In the genomic region with DNA sequence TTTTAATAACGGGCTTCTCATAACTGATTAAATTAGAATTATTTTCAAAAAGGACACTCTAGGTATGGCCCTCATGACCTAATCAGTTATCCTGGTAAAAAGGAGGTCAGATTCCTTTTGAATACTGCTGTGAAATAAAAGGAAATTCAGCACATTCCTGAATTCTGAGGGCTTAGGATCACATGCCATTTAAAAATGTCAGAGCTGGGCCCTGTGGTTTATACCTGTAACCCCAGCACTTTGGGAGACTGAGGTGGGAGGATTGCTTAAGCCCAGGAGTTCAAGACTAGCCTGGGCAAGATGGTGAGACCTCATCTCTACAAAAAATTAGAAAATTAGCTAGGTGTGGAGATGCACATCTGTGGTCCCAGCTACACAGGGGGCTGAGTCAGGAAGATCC, we compare ENCODE assay signal across 1 cellular context.
TF ChIP-seq lines count a peak whose summit lies in the region.

No MANE protein-coding gene starts in this region.

TF ChIP-seq in SK-N-SH treated with all-trans-retinoic acid at 6 μM for 48 hours, 23 proteins besides CTCF, POLR2A, EP300 and RAD21 (continued from another document):
- TF ChIP-seq TSHZ2 (CRISPR knock-in tag; IDR thresholded peaks at IDR 0.05) (no peak), CSRNP3 (CRISPR knock-in tag; IDR thresholded peaks at IDR 0.05) (no peak), ZNF565 (CRISPR knock-in tag; conservative IDR thresholded peaks at IDR 0.05; ENCODE audit: low read depth) (no peak), ZFP30 (CRISPR knock-in tag; IDR thresholded peaks at IDR 0.05) (no peak), GLIS3 (CRISPR knock-in tag; IDR thresholded peaks at IDR 0.05) (no peak)
- TF ChIP-seq, protein P1, sequence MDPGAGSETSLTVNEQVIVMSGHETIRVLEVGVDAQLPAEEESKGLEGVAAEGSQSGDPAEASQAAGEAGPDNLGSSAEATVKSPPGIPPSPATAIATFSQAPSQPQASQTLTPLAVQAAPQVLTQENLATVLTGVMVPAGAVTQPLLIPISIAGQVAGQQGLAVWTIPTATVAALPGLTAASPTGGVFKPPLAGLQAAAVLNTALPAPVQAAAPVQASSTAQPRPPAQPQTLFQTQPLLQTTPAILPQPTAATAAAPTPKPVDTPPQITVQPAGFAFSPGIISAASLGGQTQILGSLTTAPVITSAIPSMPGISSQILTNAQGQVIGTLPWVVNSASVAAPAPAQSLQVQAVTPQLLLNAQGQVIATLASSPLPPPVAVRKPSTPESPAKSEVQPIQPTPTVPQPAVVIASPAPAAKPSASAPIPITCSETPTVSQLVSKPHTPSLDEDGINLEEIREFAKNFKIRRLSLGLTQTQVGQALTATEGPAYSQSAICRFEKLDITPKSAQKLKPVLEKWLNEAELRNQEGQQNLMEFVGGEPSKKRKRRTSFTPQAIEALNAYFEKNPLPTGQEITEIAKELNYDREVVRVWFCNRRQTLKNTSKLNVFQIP (CRISPR knock-in tag; IDR thresholded peaks at IDR 0.05; ENCODE audit: borderline replicate concordance, low read depth): no peak
TF ChIP-seq in SK-N-SH treated with all-trans-retinoic acid at 6 μM for 48 hours: peak in this region for 0.
